Comparison of ENCODE assay signal across 28 cellular contexts in the genomic region with DNA sequence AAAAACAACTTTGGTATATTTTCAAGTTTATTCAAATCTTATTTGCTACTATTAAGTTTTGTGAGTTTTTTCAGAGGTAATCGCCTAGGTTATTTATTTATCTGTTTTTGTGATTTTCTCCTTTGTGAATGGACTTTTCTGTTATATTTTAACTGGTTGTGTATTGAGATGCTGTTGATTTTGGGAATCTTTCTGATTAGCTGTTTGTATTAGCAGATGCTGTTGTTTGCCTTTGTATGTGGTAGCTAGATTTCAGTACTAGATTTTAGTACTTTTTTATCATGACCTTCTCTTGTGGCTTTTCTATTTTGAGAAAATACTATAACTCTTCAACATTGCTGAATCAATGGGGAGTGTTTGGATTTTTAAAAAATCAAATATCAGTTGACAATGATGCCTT. TPM values are rescaled to one million over a fixed set of nuclear protein-coding genes. Genes with fewer than 3 reads are reported as not detected.
DNase-seq lines count a peak whose midpoint lies in the region; ATAC-seq and TF ChIP-seq lines count a peak whose summit lies in the region.
"Had no signal": no experiment of that assay in that cellular context is flagged by ENCODE, and none has a peak within 500 bp of the region (broad histone marks: within the 10 kb centered on the region; RNA-seq: fewer than 3 reads in every experiment).

No MANE protein-coding gene starts in this region.

- H3K36me3 ChIP-seq in esophagus squamous epithelium (no peaks in the 10 kb centered on the region), upper lobe of right lung (no peaks in the 10 kb centered on the region)
- H3K36me3 ChIP-seq: gastrocnemius medialis, thyroid gland had no signal

- H3K27me3 Mint-ChIP-seq in natural killer cell (ENCODE audit: low read depth in 2 of 2) (no peaks in the 10 kb centered on the region), nephron (ENCODE audit: low read depth) (no peaks in the 10 kb centered on the region)
- no peaks in the 10 kb centered on the region for H3K27me3 Mint-ChIP-seq in natural killer cell treated with Interleukin-12 subunit alpha and Interleukin-12 subunit beta and Interleukin-15 and Interleukin-18, amount 100 ng/mL, for 72 hours
- H3K27me3 Mint-ChIP-seq: activated CD4-positive, alpha-beta T cell treated with anti-CD3 and anti-CD28 coated beads for 36 hours; activated T-helper 17 cell treated with anti-CD3 and anti-CD28 coated beads, Interleukin-2, amount 50 U/mL, for 72 hours; CD4-positive, alpha-beta memory T cell; stimulated activated memory B cell treated with anti-CD40 and anti-IgM and Interleukin-4, amounts not matched to agents 10 μg/mL and 1 μg/mL and 100 μg/mL, for 72 hours had no signal

- H3K4me1 Mint-ChIP-seq in natural killer cell = peaks cover 57 to 66% of the 10 kb centered on the region in 2 donors
- H3K4me1 Mint-ChIP-seq in natural killer cell treated with Interleukin-12 subunit alpha and Interleukin-12 subunit beta and Interleukin-15 and Interleukin-18, amount 100 ng/mL, for 72 hours (ENCODE audit: low read depth in 2 of 2) = peaks cover 32 to 41% of the 10 kb centered on the region in 2 donors
- peaks cover 62% of the 10 kb centered on the region for H3K4me1 Mint-ChIP-seq in nephron
- H3K4me1 Mint-ChIP-seq: GM23338 had no signal

- H3K4me1 ChIP-seq in esophagus squamous epithelium (peaks cover 9 to 78% (median 40%) of the 10 kb centered on the region in 3 donors), upper lobe of right lung (peaks cover 36% of the 10 kb centered on the region)

- H3K9me3 ChIP-seq in esophagus squamous epithelium = no peaks in the 10 kb centered on the region
- H3K9me3 ChIP-seq in upper lobe of right lung = no peaks in the 10 kb centered on the region
- H3K9me3 ChIP-seq: gastrocnemius medialis, thyroid gland had no signal

- H3K36me3 Mint-ChIP-seq in natural killer cell = no peaks in the 10 kb centered on the region
- H3K36me3 Mint-ChIP-seq in natural killer cell treated with Interleukin-12 subunit alpha and Interleukin-12 subunit beta and Interleukin-15 and Interleukin-18, amount 100 ng/mL, for 72 hours = no peaks in the 10 kb centered on the region
- H3K36me3 Mint-ChIP-seq in nephron (ENCODE audit: low read depth) = no peaks in the 10 kb centered on the region
- H3K36me3 Mint-ChIP-seq: CD4-positive, alpha-beta memory T cell; stimulated activated memory B cell treated with anti-CD40 and anti-IgM and Interleukin-4, amounts not matched to agents 10 μg/mL and 1 μg/mL and 100 μg/mL, for 72 hours had no signal

- WGBS in esophagus squamous epithelium, 2 donors = 83 to 87% methylated on average over 1 of the region's 1 CpG

- H3K4me3 ChIP-seq in esophagus squamous epithelium (no peak overlapping the region), upper lobe of right lung (no peak overlapping the region)
- H3K4me3 ChIP-seq: gastrocnemius medialis, GM23338, thyroid gland had no signal

- H3K27ac ChIP-seq in esophagus squamous epithelium = peak overlapping the region in 3 of 4 donors; percentile 19 to 41 (median 39)
- H3K27ac ChIP-seq in upper lobe of right lung = peak overlapping the region; percentile 43

- H3K27ac Mint-ChIP-seq in natural killer cell = peak overlapping the region; percentile 63 to 83
- H3K27ac Mint-ChIP-seq in natural killer cell treated with Interleukin-12 subunit alpha and Interleukin-12 subunit beta and Interleukin-15 and Interleukin-18, amount 100 ng/mL, for 72 hours = peak overlapping the region in 1 of 2 donors; percentile 13
- peak overlapping the region; percentile 23 to 70 (median 63) for H3K27ac Mint-ChIP-seq in nephron
- H3K27ac Mint-ChIP-seq: activated CD4-positive, alpha-beta T cell treated with anti-CD3 and anti-CD28 coated beads for 36 hours; activated T-helper 17 cell treated with anti-CD3 and anti-CD28 coated beads, Interleukin-2, amount 50 U/mL, for 72 hours; GM23338; stimulated activated memory B cell treated with anti-CD40 and anti-IgM and Interleukin-4, amounts not matched to agents 10 μg/mL and 1 μg/mL and 100 μg/mL, for 72 hours had no signal

- intact Hi-C loops in natural killer cell (cut with micrococcal nuclease) = no loop called here
- intact Hi-C loops in esophagus squamous epithelium (cut with DNase I) = no loop called here
- intact Hi-C loops in upper lobe of right lung (cut with DNase I) = no loop called here

- DNase-seq in natural killer cell (no peak), esophagus squamous epithelium (lab: John Stamatoyannopoulos, UW) (no peak), upper lobe of right lung (no peak), putamen (ENCODE audit: low spot score) (no peak)
- no peak for DNase-seq in natural killer cell treated with Interleukin-12 subunit alpha and Interleukin-12 subunit beta and Interleukin-15 and Interleukin-18, amount 100 ng/mL, for 72 hours (ENCODE audit: low spot score)
- DNase-seq: activated CD4-positive, alpha-beta T cell treated with anti-CD3 and anti-CD28 coated beads for 36 hours; CD4-positive, alpha-beta memory T cell; DMS53; erythroblast; gastrocnemius medialis; GF-D8; KBM-7; left colon; MV-4-11; NCI-H187; NCI-H2227 treated with DMSO at 0.1 percent for 48 hours; NCI-H82; nucleus accumbens; PC-3; retina; T-helper 1 cell; thyroid gland had no signal

- H3K4me3 Mint-ChIP-seq in natural killer cell (no peak overlapping the region), nephron (no peak overlapping the region)
- H3K4me3 Mint-ChIP-seq in natural killer cell treated with Interleukin-12 subunit alpha and Interleukin-12 subunit beta and Interleukin-15 and Interleukin-18, amount 100 ng/mL, for 72 hours = no peak overlapping the region
- H3K4me3 Mint-ChIP-seq: activated CD4-positive, alpha-beta T cell treated with anti-CD3 and anti-CD28 coated beads for 36 hours; activated T-helper 17 cell treated with anti-CD3 and anti-CD28 coated beads, Interleukin-2, amount 50 U/mL, for 72 hours; GM23338; stimulated activated memory B cell treated with anti-CD40 and anti-IgM and Interleukin-4, amounts not matched to agents 10 μg/mL and 1 μg/mL and 100 μg/mL, for 72 hours had no signal

- peaks cover 0 to 5% of the 10 kb centered on the region in 2 donors for H3K9me3 Mint-ChIP-seq in natural killer cell
- no peaks in the 10 kb centered on the region for H3K9me3 Mint-ChIP-seq in natural killer cell treated with Interleukin-12 subunit alpha and Interleukin-12 subunit beta and Interleukin-15 and Interleukin-18, amount 100 ng/mL, for 72 hours
- no peaks in the 10 kb centered on the region for H3K9me3 Mint-ChIP-seq in nephron
- H3K9me3 Mint-ChIP-seq: activated T-helper 17 cell treated with anti-CD3 and anti-CD28 coated beads, Interleukin-2, amount 50 U/mL, for 72 hours; CD4-positive, alpha-beta memory T cell; GM23338 had no signal

- TF ChIP-seq CTCF in natural killer cell (IDR thresholded peaks at IDR 0.05) = no peak
- no peak for TF ChIP-seq CTCF in esophagus squamous epithelium (IDR thresholded peaks at IDR 0.05)
- TF ChIP-seq CTCF in nephron (IDR thresholded peaks at IDR 0.05; ENCODE audit: unreplicated experiment in 3 of 3) = no peak
- no peak for TF ChIP-seq CTCF in upper lobe of right lung (IDR thresholded peaks at IDR 0.05)

- H3K27me3 ChIP-seq in esophagus squamous epithelium (no peaks in the 10 kb centered on the region), upper lobe of right lung (no peaks in the 10 kb centered on the region)
- H3K27me3 ChIP-seq: gastrocnemius medialis, thyroid gland had no signal

- no peak for ATAC-seq in natural killer cell
- ATAC-seq in natural killer cell treated with Interleukin-12 subunit alpha and Interleukin-12 subunit beta and Interleukin-15 and Interleukin-18, amount 100 ng/mL, for 72 hours = no peak
- ATAC-seq in upper lobe of right lung = no peak
- ATAC-seq in GM19467 (IDR thresholded peaks at IDR 0.05; ENCODE audit: unreplicated experiment) = no peak
- no peak for ATAC-seq in HG02852 (IDR thresholded peaks at IDR 0.05; ENCODE audit: unreplicated experiment)
- ATAC-seq: activated CD4-positive, alpha-beta T cell treated with anti-CD3 and anti-CD28 coated beads for 36 hours; activated T-helper 17 cell treated with anti-CD3 and anti-CD28 coated beads, Interleukin-2, amount 50 U/mL, for 72 hours; GM23338; left colon; PC-3; stimulated activated memory B cell treated with anti-CD40 and anti-IgM and Interleukin-4, amounts not matched to agents 10 μg/mL and 1 μg/mL and 100 μg/mL, for 72 hours had no signal

- TF ChIP-seq POLR2A in esophagus squamous epithelium (IDR thresholded peaks at IDR 0.05) = no peak

RNA-seq across cellular contexts. Expression of gene TSHZ1, which starts 42.4 kb away (rescaled TPM):
- total RNA-seq in natural killer cell (10 to 100 TPM; 44.3 to 51.6 (median 44.8) TPM), esophagus squamous epithelium (10 to 100 TPM in 3 of 4 donors, 1 to 10 TPM in 1; 5.4 to 20.2 (median 13.7) TPM), upper lobe of right lung (17.3 TPM)
- total RNA-seq in natural killer cell treated with Interleukin-12 subunit alpha and Interleukin-12 subunit beta and Interleukin-15 and Interleukin-18, amount 100 ng/mL, for 72 hours = 10 to 100 TPM; 19.8 to 21.0 TPM

RNA-seq across cellular contexts. Expression of gene PTGR3, which starts 44.1 kb away (rescaled TPM):
- total RNA-seq in natural killer cell (10 to 100 TPM; 27.4 to 29.4 (median 28.5) TPM), esophagus squamous epithelium (10 to 100 TPM; 12.2 to 25.2 (median 16.7) TPM), upper lobe of right lung (27.7 TPM)
- 10 to 100 TPM; 20.0 to 23.0 TPM for total RNA-seq in natural killer cell treated with Interleukin-12 subunit alpha and Interleukin-12 subunit beta and Interleukin-15 and Interleukin-18, amount 100 ng/mL, for 72 hours
